Comparison of ENCODE assay signal across 1 cellular context in genomic region chr2:85728342-85728741, GRCh38.
TF ChIP-seq lines count a peak whose summit lies in the region.

No MANE protein-coding gene starts in this region.

TF ChIP-seq in HCT116, 20 proteins besides CTCF, POLR2A, EP300 and RAD21 (continued from another document):
- TF ChIP-seq REST (IDR thresholded peaks at IDR 0.05; ENCODE audit: low read depth) (no peak), FOSL1 (IDR thresholded peaks at IDR 0.05; ENCODE audit: low read depth) (no peak), ZNF274 (IDR thresholded peaks at IDR 0.05; ENCODE audit: low read depth, low read length) (no peak), EGR1 (IDR thresholded peaks at IDR 0.05; ENCODE audit: low read depth) (no peak), CEBPB (IDR thresholded peaks at IDR 0.05; ENCODE audit: low read depth) (no peak), YY1 (IDR thresholded peaks at IDR 0.05; ENCODE audit: extremely low read depth, insufficient replicate concordance, low read depth, low read length) (no peak), SP1 (IDR thresholded peaks at IDR 0.05; ENCODE audit: low read depth) (no peak), TCF7L2 (IDR thresholded peaks at IDR 0.05; ENCODE audit: borderline replicate concordance, extremely low read depth, insufficient read depth, insufficient read length) (no peak), EZH2 (IDR thresholded peaks at IDR 0.05) (no peak), ELF1 (IDR thresholded peaks at IDR 0.05; ENCODE audit: borderline replicate concordance, low read depth) (no peak), POLR2AphosphoS5 (IDR thresholded peaks at IDR 0.05; ENCODE audit: low read depth, low read length) (no peak), ZFX (IDR thresholded peaks at IDR 0.05) (no peak), JUND (IDR thresholded peaks at IDR 0.05) (no peak), SIN3A (IDR thresholded peaks at IDR 0.05; ENCODE audit: low read depth) (no peak)
- TF ChIP-seq, protein P1, sequence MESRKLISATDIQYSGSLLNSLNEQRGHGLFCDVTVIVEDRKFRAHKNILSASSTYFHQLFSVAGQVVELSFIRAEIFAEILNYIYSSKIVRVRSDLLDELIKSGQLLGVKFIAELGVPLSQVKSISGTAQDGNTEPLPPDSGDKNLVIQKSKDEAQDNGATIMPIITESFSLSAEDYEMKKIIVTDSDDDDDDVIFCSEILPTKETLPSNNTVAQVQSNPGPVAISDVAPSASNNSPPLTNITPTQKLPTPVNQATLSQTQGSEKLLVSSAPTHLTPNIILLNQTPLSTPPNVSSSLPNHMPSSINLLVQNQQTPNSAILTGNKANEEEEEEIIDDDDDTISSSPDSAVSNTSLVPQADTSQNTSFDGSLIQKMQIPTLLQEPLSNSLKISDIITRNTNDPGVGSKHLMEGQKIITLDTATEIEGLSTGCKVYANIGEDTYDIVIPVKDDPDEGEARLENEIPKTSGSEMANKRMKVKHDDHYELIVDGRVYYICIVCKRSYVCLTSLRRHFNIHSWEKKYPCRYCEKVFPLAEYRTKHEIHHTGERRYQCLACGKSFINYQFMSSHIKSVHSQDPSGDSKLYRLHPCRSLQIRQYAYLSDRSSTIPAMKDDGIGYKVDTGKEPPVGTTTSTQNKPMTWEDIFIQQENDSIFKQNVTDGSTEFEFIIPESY (IDR thresholded peaks at IDR 0.05; ENCODE audit: extremely low read depth, insufficient replicate concordance, low read length) = no peak
- TF ChIP-seq, protein P2, sequence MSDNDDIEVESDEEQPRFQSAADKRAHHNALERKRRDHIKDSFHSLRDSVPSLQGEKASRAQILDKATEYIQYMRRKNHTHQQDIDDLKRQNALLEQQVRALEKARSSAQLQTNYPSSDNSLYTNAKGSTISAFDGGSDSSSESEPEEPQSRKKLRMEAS (IDR thresholded peaks at IDR 0.05) = no peak
TF ChIP-seq in HCT116: peak in this region for 0.
